In genomic region chr1:44820328-44820944, GRCh38 we compare ENCODE assay signal across 6 cellular contexts. TPM values are rescaled to one million over a fixed set of nuclear protein-coding genes. Genes with fewer than 3 reads are reported as not detected.
DNase-seq lines count a peak whose midpoint lies in the region; ATAC-seq and TF ChIP-seq lines count a peak whose summit lies in the region.

No MANE protein-coding gene starts in this region.

- ATAC-seq in HG02642 (IDR thresholded peaks at IDR 0.05; ENCODE audit: poor library complexity, unreplicated experiment), result no peak

- peak overlapping the region; percentile 100 for H3K27ac Mint-ChIP-seq in activated naive CD8-positive, alpha-beta T cell
- H3K27ac Mint-ChIP-seq in mesothelial cell of epicardium, result peak overlapping the region; percentile 100

- no peak for TF ChIP-seq CTCF in mesothelial cell of epicardium (IDR thresholded peaks at IDR 0.05; ENCODE audit: unreplicated experiment)

- peak overlapping the region; percentile 62 for H3K9ac ChIP-seq in ES-I3 (ENCODE audit: low read depth, low read length)

- peaks cover 36% of the 10 kb centered on the region for H3K4me1 Mint-ChIP-seq in activated naive CD8-positive, alpha-beta T cell (ENCODE audit: low read depth)
- peaks cover 18% of the 10 kb centered on the region for H3K4me1 Mint-ChIP-seq in mesothelial cell of epicardium

- H3K36me3 Mint-ChIP-seq in activated naive CD8-positive, alpha-beta T cell, result no peaks in the 10 kb centered on the region
- peaks cover 4% of the 10 kb centered on the region for H3K36me3 Mint-ChIP-seq in mesothelial cell of epicardium

- no peaks in the 10 kb centered on the region for H3K27me3 Mint-ChIP-seq in activated naive CD8-positive, alpha-beta T cell
- no peaks in the 10 kb centered on the region for H3K27me3 Mint-ChIP-seq in mesothelial cell of epicardium (ENCODE audit: low read depth)

- no peaks in the 10 kb centered on the region for H3K9me3 ChIP-seq in ES-I3 (ENCODE audit: control insufficient read depth, insufficient read depth, low read length)

- no peaks in the 10 kb centered on the region for H3K9me3 Mint-ChIP-seq in activated naive CD8-positive, alpha-beta T cell (ENCODE audit: low read depth)
- H3K9me3 Mint-ChIP-seq in mesothelial cell of epicardium, result peaks cover 8% of the 10 kb centered on the region

- H3K4me3 Mint-ChIP-seq in activated naive CD8-positive, alpha-beta T cell, result peak overlapping the region; percentile 90
- H3K4me3 Mint-ChIP-seq in mesothelial cell of epicardium, result peak overlapping the region; percentile 87

- peaks cover 10% of the 10 kb centered on the region; the same call in 1 of the 2 replicates for H3K4me1 ChIP-seq in ES-I3 (ENCODE audit: insufficient read depth, low read length)

- H3K36me3 ChIP-seq in ES-I3 (ENCODE audit: insufficient read depth, low read length), result no peaks in the 10 kb centered on the region

- no peak for DNase-seq in mesothelial cell of epicardium (ENCODE audit: low spot score in 2 of 2, unreplicated experiment in 2 of 2)
- no peak for DNase-seq in HK-2 (ENCODE audit: unreplicated experiment)
- DNase-seq in NCI-H1436 treated with DMSO at 0.1 percent for 48 hours (lab: John Stamatoyannopoulos, UW), result no peak

RNA-seq across cellular contexts. Expression of gene BTBD19, which starts 12.1 kb away (rescaled TPM):
- total RNA-seq in mesothelial cell of epicardium, result 33.6 to 43.7 TPM (median 38.3 TPM) in 3 replicates

RNA-seq across cellular contexts. Expression of gene DYNLT4, which starts 13.3 kb away (rescaled TPM):
- total RNA-seq in mesothelial cell of epicardium, result 0.31 to 0.72 TPM (median 0.47 TPM) in 3 replicates

RNA-seq across cellular contexts. Expression of gene PLK3, which starts 20.3 kb away (rescaled TPM):
- 24.7 to 27.5 TPM (median 27.4 TPM) in 3 replicates for total RNA-seq in mesothelial cell of epicardium

RNA-seq across cellular contexts. Expression of gene PTCH2, which starts 22.6 kb away (rescaled TPM):
- total RNA-seq in mesothelial cell of epicardium, result 1.4 to 1.7 TPM (median 1.4 TPM) in 3 replicates

RNA-seq across cellular contexts. Expression of gene BEST4, which starts 32.5 kb away (rescaled TPM):
- total RNA-seq in mesothelial cell of epicardium, result 1.4 to 1.7 TPM (median 1.4 TPM) in 3 replicates
